Comparison of ENCODE assay signal across 8 cellular contexts in the genomic region with DNA sequence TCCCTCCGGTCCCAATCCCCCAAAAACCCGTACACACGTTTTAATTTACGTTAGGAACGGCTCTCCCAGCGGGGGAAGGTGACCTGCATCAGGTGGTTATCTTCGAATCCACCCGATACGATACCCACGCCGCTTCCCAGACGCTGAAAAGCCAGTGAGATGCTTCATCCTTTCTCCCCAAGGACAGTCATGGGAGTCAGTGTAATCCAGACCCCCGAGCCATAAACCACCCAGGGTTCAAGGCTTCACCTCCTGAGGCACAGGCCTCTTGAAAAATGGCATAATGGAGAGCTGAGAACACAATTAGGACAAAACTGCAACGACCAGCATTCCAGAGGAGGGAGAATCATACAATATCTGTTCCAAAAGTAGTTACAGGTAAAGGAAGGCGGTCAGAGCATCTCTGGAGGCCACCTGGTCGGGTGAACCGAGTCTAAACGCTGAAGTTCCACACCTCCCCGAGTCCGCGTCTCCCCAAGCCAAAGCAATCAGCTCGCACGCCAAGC. TPM values are rescaled to one million over a fixed set of nuclear protein-coding genes. Genes with fewer than 3 reads are reported as not detected.
DNase-seq lines count a peak whose midpoint lies in the region; ATAC-seq and TF ChIP-seq lines count a peak whose summit lies in the region.

No MANE protein-coding gene starts in this region.

- TF ChIP-seq POLR2A in erythroblast (IDR thresholded peaks at IDR 0.05; ENCODE audit: low read length) = no peak

- POLR2A ChIA-PET in activated CD4-positive, alpha-beta T cell treated with anti-CD3 and anti-CD28 coated beads for 36 hours (lab: Charles Lee) = interaction anchor here (0.6 kb wide), 1 partner anchor 189 kb away, joined by 3 read pairs; no protein-coding TSS in a partner anchor
- POLR2A ChIA-PET in PC-3 (lab: Charles Lee; ENCODE audit: unreplicated experiment) = no interaction called here

- peak overlapping the region; percentile 82 for H2AFZ ChIP-seq in PC-3 (ENCODE audit: low read length)
- peak overlapping the region; percentile 80 for H2AFZ ChIP-seq in osteoblast (ENCODE audit: low read length)

- H3K4me1 ChIP-seq in PC-3 (ENCODE audit: insufficient read depth, low read length) (peaks cover 6% of the 10 kb centered on the region; the same call in 1 of the 2 replicates), osteoblast (ENCODE audit: insufficient read depth, low read length) (peaks cover 3% of the 10 kb centered on the region)

- H3F3A ChIP-seq in PC-3 (ENCODE audit: low read length, unreplicated experiment) = no peaks in the 10 kb centered on the region

- H3K27me3 Mint-ChIP-seq in activated CD4-positive, alpha-beta T cell treated with anti-CD3 and anti-CD28 coated beads for 36 hours = peaks cover 2% of the 10 kb centered on the region

- H3K36me3 ChIP-seq in PC-3 (ENCODE audit: low read depth, low read length) = no peaks in the 10 kb centered on the region
- no peaks in the 10 kb centered on the region for H3K36me3 ChIP-seq in osteoblast (ENCODE audit: insufficient read depth, low read length)

- intact Hi-C loops in activated CD4-positive, alpha-beta T cell treated with anti-CD3 and anti-CD28 coated beads for 36 hours (cut with DNase I, micrococcal nuclease) = loop anchor here (1.0 to 5.0 kb wide), 2 partner anchors 98 to 180 kb away; a partner anchor contains a TSS
- intact Hi-C loops in PC-3 (cut with micrococcal nuclease) = no loop called here

- peaks cover 52% of the 10 kb centered on the region for H3K79me2 ChIP-seq in PC-3 (ENCODE audit: low read length)
- H3K79me2 ChIP-seq in osteoblast (ENCODE audit: insufficient read depth, low read length) = no peaks in the 10 kb centered on the region

- H3K9me2 ChIP-seq in PC-3 (replicated peaks; ENCODE audit: low read length) = no peaks in the 10 kb centered on the region

- no peak for ATAC-seq in activated CD4-positive, alpha-beta T cell treated with anti-CD3 and anti-CD28 coated beads for 36 hours
- ATAC-seq in PC-3 (peak; percentile 13), HG02840 (IDR thresholded peaks at IDR 0.05; ENCODE audit: low FRiP score, unreplicated experiment) (no peak), GM21528 (IDR thresholded peaks at IDR 0.05; ENCODE audit: low FRiP score, unreplicated experiment) (no peak)

- H3K27ac ChIP-seq in PC-3 (ENCODE audit: low read length) (no peak overlapping the region), epithelial cell of prostate (peak overlapping the region; percentile 64), osteoblast (ENCODE audit: low read depth, low read length) (no peak overlapping the region)

- H3K4me1 Mint-ChIP-seq in activated CD4-positive, alpha-beta T cell treated with anti-CD3 and anti-CD28 coated beads for 36 hours = peaks cover 29% of the 10 kb centered on the region

- CTCF ChIA-PET in activated CD4-positive, alpha-beta T cell treated with anti-CD3 and anti-CD28 coated beads for 36 hours (lab: Charles Lee) = interaction anchor here (0.6 to 0.8 kb wide), 2 partner anchors 118 to 140 kb away, joined by 3 read pairs; no protein-coding TSS in a partner anchor
- CTCF ChIA-PET in PC-3 (lab: Charles Lee) = no interaction called here

- H3K9me3 ChIP-seq in PC-3 (ENCODE audit: low read length) (no peaks in the 10 kb centered on the region), osteoblast (ENCODE audit: low read depth, low read length) (no peaks in the 10 kb centered on the region)

- H3K27ac Mint-ChIP-seq in activated CD4-positive, alpha-beta T cell treated with anti-CD3 and anti-CD28 coated beads for 36 hours = peak overlapping the region; percentile 95

- H3K4me2 ChIP-seq in PC-3 (ENCODE audit: low read length) (peak overlapping the region; percentile 85), osteoblast (ENCODE audit: insufficient read depth, low read length) (peak overlapping the region; percentile 71)

- H3K36me3 Mint-ChIP-seq in activated CD4-positive, alpha-beta T cell treated with anti-CD3 and anti-CD28 coated beads for 36 hours (ENCODE audit: low read depth) = peaks cover 10% of the 10 kb centered on the region

- peak overlapping the region; percentile 91 for H3K4me3 ChIP-seq in PC-3 (ENCODE audit: low read length)
- peak overlapping the region; percentile 71 for H3K4me3 ChIP-seq in osteoblast (ENCODE audit: insufficient read depth, low read length)

- TF ChIP-seq CTCF in PC-3 (conservative IDR thresholded peaks at IDR 0.05; ENCODE audit: low read depth, low read length) (no peak), osteoblast (IDR thresholded peaks at IDR 0.05; ENCODE audit: extremely low read depth, low read depth, low read length) (no peak)

- H3K4me3 Mint-ChIP-seq in activated CD4-positive, alpha-beta T cell treated with anti-CD3 and anti-CD28 coated beads for 36 hours = peak overlapping the region; percentile 92

- peak overlapping the region; percentile 68 for H3K9ac ChIP-seq in PC-3 (ENCODE audit: low read length)

- H3K9me3 Mint-ChIP-seq in activated CD4-positive, alpha-beta T cell treated with anti-CD3 and anti-CD28 coated beads for 36 hours (ENCODE audit: low read depth) = no peaks in the 10 kb centered on the region

- peak; percentile 18 for DNase-seq in activated CD4-positive, alpha-beta T cell treated with anti-CD3 and anti-CD28 coated beads for 36 hours
- DNase-seq in activated CD4-positive, alpha-beta T cell treated with anti-CD3 and anti-CD28 coated beads for 48 hours = no peak
- DNase-seq in PC-3 = peak; percentile 3
- DNase-seq in epithelial cell of prostate (ENCODE audit: low read depth, low spot score) = no peak
- DNase-seq in osteoblast (ENCODE audit: insufficient read length, low spot score, missing footprints) = no peak
- no peak for DNase-seq in erythroblast (lab: John Stamatoyannopoulos, UW)

- H3K27me3 ChIP-seq in PC-3 (ENCODE audit: low read length) = no peaks in the 10 kb centered on the region
- peaks cover 39% of the 10 kb centered on the region for H3K27me3 ChIP-seq in osteoblast (ENCODE audit: insufficient read depth, low read length)

- no peaks in the 10 kb centered on the region for H4K20me1 ChIP-seq in PC-3 (ENCODE audit: low read length)
- H4K20me1 ChIP-seq in osteoblast (ENCODE audit: insufficient read depth, low read length) = no peaks in the 10 kb centered on the region

- BruUV-seq in PC-3 (replicated peaks; lab: Mats Ljungman, UMichigan) = TSS peak; percentile 59

RNA-seq across cellular contexts. Expression of a gene that starts 0.8 kb away (rescaled TPM):
- 1 to 10 TPM; 6.1 to 9.1 TPM for total RNA-seq in activated CD4-positive, alpha-beta T cell treated with anti-CD3 and anti-CD28 coated beads for 36 hours
- 10.6 and 11.2 TPM in 2 replicates for total RNA-seq in PC-3 (2014; rRNA removed)
- total RNA-seq in osteoblast = under 0.01 TPM in 2 replicates

Comparison
In these comparisons a context has a peak if more than half of its experiments do, and no peak if none do; other contexts are left out.
1. DNase-seq: peak in activated CD4-positive, alpha-beta T cell treated with anti-CD3 and anti-CD28 coated beads for 36 hours (single experiment) and PC-3 (single experiment); none in activated CD4-positive, alpha-beta T cell treated with anti-CD3 and anti-CD28 coated beads for 48 hours (single experiment), epithelial cell of prostate (single experiment), osteoblast (single experiment) and erythroblast (0 of 2).